Comparison of ENCODE assay signal across 12 cellular contexts in genomic region chr17:35668807-35669206, GRCh38.
DNase-seq lines count a peak whose midpoint lies in the region; ATAC-seq, FAIRE-seq and TF ChIP-seq lines count a peak whose summit lies in the region.
"Had no signal": no experiment of that assay in that cellular context is flagged by ENCODE, and none has a peak within 500 bp of the region (broad histone marks: within the 10 kb centered on the region; RNA-seq: fewer than 3 reads in every experiment).

No MANE protein-coding gene starts in this region.

- no peak overlapping the region for H4K91ac ChIP-seq in H9 (ENCODE audit: insufficient read length, low read depth, low read length)

- H3K27me3 ChIP-seq in H9 (ENCODE audit: insufficient read depth, low read length) (no peaks in the 10 kb centered on the region), GM12878 (replicated peaks in 1 of 2; ENCODE audit: control insufficient read depth in 2 of 2, insufficient read depth in 2 of 2, low read length in 1 of 2) (no peaks in the 10 kb centered on the region), hepatocyte (no peaks in the 10 kb centered on the region)
- H3K27me3 ChIP-seq: BLaER1 had no signal

- H3K4me3 Mint-ChIP-seq in H9 (no peak overlapping the region), endothelial cell (ENCODE audit: unreplicated experiment) (no peak overlapping the region)
- H3K4me3 Mint-ChIP-seq: CD8-positive, alpha-beta memory T cell had no signal

- no peak for ATAC-seq in GM12878

- H4K20me1 ChIP-seq in H9 (ENCODE audit: control insufficient read depth, insufficient read depth, insufficient read length) (no peaks in the 10 kb centered on the region), GM12878 (ENCODE audit: control insufficient read depth, insufficient read depth) (no peaks in the 10 kb centered on the region), hepatocyte (ENCODE audit: insufficient read depth, poor library complexity, severe bottlenecking) (no peaks in the 10 kb centered on the region)

- RAD21 ChIA-PET in GM12878 (lab: Charles Lee; ENCODE audit: unreplicated experiment) = no interaction called here

- no peak for TF ChIP-seq RAD21 in GM12878 (IDR thresholded peaks at IDR 0.05; ENCODE audit: insufficient read depth, low read depth, low read length)

- H3K36me3 Mint-ChIP-seq in H9 (ENCODE audit: insufficient read depth in 1 of 3, low read depth in 3 of 3) (peaks cover 13 to 45% (median 43%) of the 10 kb centered on the region in 3 experiments; a peak in 6 of 7 replicates), endothelial cell (ENCODE audit: low read depth, unreplicated experiment) (peaks cover 13% of the 10 kb centered on the region)

- no peak overlapping the region for H3T11ph ChIP-seq in H9 (ENCODE audit: low read length)

- no peak overlapping the region for H3K23ac ChIP-seq in H9 (ENCODE audit: insufficient read length, low read depth, low read length)

- no peak overlapping the region for H2BK15ac ChIP-seq in H9 (ENCODE audit: low read depth, low read length)

- H3K4me3 ChIP-seq in GM12878 = no peak overlapping the region
- no peak overlapping the region for H3K4me3 ChIP-seq in hepatocyte
- H3K4me3 ChIP-seq: BLaER1 had no signal

- intact Hi-C loops in GM12878 (cut with micrococcal nuclease; ENCODE audit: unreplicated experiment) = no loop called here

- POLR2A ChIA-PET in GM12878 (lab: Charles Lee) = no interaction called here

- no peak overlapping the region for H2BK20ac ChIP-seq in H9 (ENCODE audit: low read depth, low read length, poor library complexity, severe bottlenecking)

- no peaks in the 10 kb centered on the region for H3K79me1 ChIP-seq in H9 (ENCODE audit: insufficient read depth, low read depth, low read length, poor library complexity, severe bottlenecking)

- H3K4me2 ChIP-seq in H9 (ENCODE audit: insufficient read depth, insufficient read length, low read length) = no peak overlapping the region
- H3K4me2 ChIP-seq in GM12878 (ENCODE audit: control insufficient read depth, insufficient read depth) = no peak overlapping the region
- no peak overlapping the region for H3K4me2 ChIP-seq in hepatocyte
- H3K4me2 ChIP-seq: BLaER1 had no signal

- H2BK12ac ChIP-seq in H9 (ENCODE audit: insufficient read length, low read depth, low read length) = no peak overlapping the region

- H2BK120ac ChIP-seq in H9 (ENCODE audit: low read depth, low read length, poor library complexity, severe bottlenecking) = no peak overlapping the region

- no peak overlapping the region for H3K14ac ChIP-seq in H9 (ENCODE audit: insufficient read depth, low read length)

- no peak overlapping the region for H4K5ac ChIP-seq in H9 (ENCODE audit: insufficient read length, low read depth, low read length)

- H3K4me1 Mint-ChIP-seq in H9 (peaks cover 9 to 15% of the 10 kb centered on the region in 2 experiments), endothelial cell (ENCODE audit: unreplicated experiment) (no peaks in the 10 kb centered on the region)

- H3K56ac ChIP-seq in H9 (ENCODE audit: insufficient read length, low read depth, low read length) = no peak overlapping the region

- no peaks in the 10 kb centered on the region for H3K79me2 ChIP-seq in H9 (ENCODE audit: insufficient read depth, low read length)
- no peaks in the 10 kb centered on the region for H3K79me2 ChIP-seq in GM12878 (ENCODE audit: control insufficient read depth, insufficient read depth, low read length)
- H3K79me2 ChIP-seq in hepatocyte = no peaks in the 10 kb centered on the region

- no peaks in the 10 kb centered on the region for H3K23me2 ChIP-seq in H9 (ENCODE audit: insufficient read length, low read depth, low read length, poor library complexity, severe bottlenecking)

- no peaks in the 10 kb centered on the region for H3K4me1 ChIP-seq in H9 (ENCODE audit: insufficient read depth, low read length)
- H3K4me1 ChIP-seq in GM12878 (ENCODE audit: control insufficient read depth, insufficient read depth, low read length) = no peaks in the 10 kb centered on the region
- no peaks in the 10 kb centered on the region for H3K4me1 ChIP-seq in hepatocyte (ENCODE audit: insufficient read depth)
- H3K4me1 ChIP-seq: BLaER1 had no signal

- no peak overlapping the region for H3K9ac ChIP-seq in H9 (ENCODE audit: extremely low read depth, insufficient read length, low read length)
- no peak overlapping the region for H3K9ac ChIP-seq in GM12878 (ENCODE audit: control insufficient read depth, insufficient read depth, low read length)
- H3K9ac ChIP-seq: BLaER1 had no signal

- in situ Hi-C loops in GM12878 (cut with MboI) = no loop called here

- H3K27ac ChIP-seq in H9 (ENCODE audit: insufficient read length, low read depth, low read length) (no peak overlapping the region), GM12878 (ENCODE audit: control insufficient read depth, insufficient read depth) (no peak overlapping the region), hepatocyte (no peak overlapping the region)
- H3K27ac ChIP-seq: BLaER1 had no signal

- no peak overlapping the region for H2BK5ac ChIP-seq in H9 (ENCODE audit: insufficient read length, low read length)

- no peak overlapping the region for H4K8ac ChIP-seq in H9 (replicated peaks; ENCODE audit: insufficient read length, low read depth, low read length)

- SMC1A ChIA-PET in GM12878 (lab: Charles Lee; ENCODE audit: uncharacterized antibody, unreplicated experiment) = no interaction called here

- no peaks in the 10 kb centered on the region for H3K9me2 ChIP-seq in hepatocyte (replicated peaks; ENCODE audit: insufficient read depth)

- FAIRE-seq in GM12878 (lab: Jason Lieb, UNC) = peak; percentile 41
- FAIRE-seq: H54 had no signal

- no peak overlapping the region for H2AK5ac ChIP-seq in H9 (ENCODE audit: insufficient read length, low read length)

- TF ChIP-seq CTCF in H9 (conservative IDR thresholded peaks at IDR 0.05) (no peak), GM12878 (IDR thresholded peaks at IDR 0.05 in 2 of 3, conservative IDR thresholded peaks at IDR 0.05 in 1 of 3; ENCODE audit: control insufficient read depth in 2 of 3, extremely low read depth in 1 of 3, insufficient read depth in 1 of 3, low read depth in 3 of 3, low read length in 3 of 3) (no peak), hepatocyte (IDR thresholded peaks at IDR 0.05; ENCODE audit: poor library complexity) (no peak), endothelial cell (IDR thresholded peaks at IDR 0.05; ENCODE audit: unreplicated experiment) (no peak)

- no peak overlapping the region for H3K4ac ChIP-seq in H9 (ENCODE audit: low read depth, low read length)

- H3K9me3 ChIP-seq in H9 (ENCODE audit: control insufficient read depth, low read depth, low read length) (no peaks in the 10 kb centered on the region), GM12878 (replicated peaks; ENCODE audit: control insufficient read depth, insufficient read depth, low read length) (no peaks in the 10 kb centered on the region), hepatocyte (ENCODE audit: low read depth) (no peaks in the 10 kb centered on the region)
- H3K9me3 ChIP-seq: BLaER1 had no signal

- no peak for TF ChIP-seq POLR2A in GM12878 (IDR thresholded peaks at IDR 0.05; ENCODE audit: low read depth, low read length)

- no peak overlapping the region for H3K18ac ChIP-seq in H9 (ENCODE audit: insufficient read length, low read depth, low read length)

- H3K36me3 ChIP-seq in GM12878 (ENCODE audit: control insufficient read depth in 2 of 2, insufficient read depth in 2 of 2, low read length in 1 of 2) (peaks cover 0 to 4% of the 10 kb centered on the region in 2 experiments; a peak in 3 of 4 replicates), hepatocyte (replicated peaks; ENCODE audit: insufficient read depth, low read depth) (no peaks in the 10 kb centered on the region)

- WGBS in H9 (ENCODE audit: extremely low coverage, insufficient read length, low lambda C conversion rate) = no CpG with 5 or more reads among the region's 4 CpGs
- WGBS in GM12878 (ENCODE audit: insufficient coverage, insufficient replicate concordance, low lambda C conversion rate, missing lambda C conversion rate) = 88% methylated on average over 3 of the region's 4 CpGs
- 69% methylated on average over 4 of the region's 4 CpGs for WGBS in hepatocyte (ENCODE audit: low lambda C conversion rate, missing lambda C conversion rate)

- H2AFZ ChIP-seq in H9 (ENCODE audit: low read length) = no peak overlapping the region
- no peak overlapping the region for H2AFZ ChIP-seq in GM12878 (ENCODE audit: control insufficient read depth, low read depth, low read length)
- H2AFZ ChIP-seq in hepatocyte = no peak overlapping the region

- H3K9me3 Mint-ChIP-seq in H9 = no peaks in the 10 kb centered on the region
- H3K9me3 Mint-ChIP-seq in endothelial cell (ENCODE audit: unreplicated experiment) = no peaks in the 10 kb centered on the region
- H3K9me3 Mint-ChIP-seq: CD8-positive, alpha-beta memory T cell had no signal

- TF ChIP-seq EP300 in GM12878 (IDR thresholded peaks at IDR 0.05; ENCODE audit: borderline replicate concordance in 1 of 2, control insufficient read depth in 1 of 2, low read depth in 2 of 2, low read length in 2 of 2) = no peak

- peak overlapping the region in 2 of 3 experiments; percentile 2 to 72; a peak in 3 of 7 replicates for H3K27ac Mint-ChIP-seq in H9
- H3K27ac Mint-ChIP-seq in endothelial cell (ENCODE audit: unreplicated experiment) = no peak overlapping the region

- CTCF ChIA-PET in GM12878 (lab: Yijun Ruan, JAX) = interaction anchor here (1.0 to 1.7 kb wide), 3 partner anchors 8 to 550 kb away, joined by 3 to 9 read pairs (median 3); no protein-coding TSS in a partner anchor

- H3K27me3 Mint-ChIP-seq in H9 (ENCODE audit: low read depth) (no peaks in the 10 kb centered on the region), endothelial cell (ENCODE audit: unreplicated experiment) (no peaks in the 10 kb centered on the region)
- H3K27me3 Mint-ChIP-seq: CD8-positive, alpha-beta memory T cell had no signal

- BruUV-seq in GM12878 (replicated peaks; lab: Mats Ljungman, UMichigan) = no TSS peak

- no peak for DNase-seq in H9
- no peak for DNase-seq in GM12878 (ENCODE audit: low read depth, low spot score)
- DNase-seq in hepatocyte (ENCODE audit: low spot score) = peak; percentile 9
- DNase-seq in endothelial cell (ENCODE audit: low spot score) = no peak
- no peak for DNase-seq in NCI-H510A (lab: John Stamatoyannopoulos, UW)
- no peak for DNase-seq in ureter (ENCODE audit: low spot score)
- DNase-seq: AML-193; CD8-positive, alpha-beta memory T cell; DMS53; GF-D8 had no signal

TF ChIP-seq in GM12878, 131 proteins besides CTCF, POLR2A, EP300 and RAD21 (continues in another document):
- TF ChIP-seq IKZF1 (conservative IDR thresholded peaks at IDR 0.05) = no peak
